In the genomic region with DNA sequence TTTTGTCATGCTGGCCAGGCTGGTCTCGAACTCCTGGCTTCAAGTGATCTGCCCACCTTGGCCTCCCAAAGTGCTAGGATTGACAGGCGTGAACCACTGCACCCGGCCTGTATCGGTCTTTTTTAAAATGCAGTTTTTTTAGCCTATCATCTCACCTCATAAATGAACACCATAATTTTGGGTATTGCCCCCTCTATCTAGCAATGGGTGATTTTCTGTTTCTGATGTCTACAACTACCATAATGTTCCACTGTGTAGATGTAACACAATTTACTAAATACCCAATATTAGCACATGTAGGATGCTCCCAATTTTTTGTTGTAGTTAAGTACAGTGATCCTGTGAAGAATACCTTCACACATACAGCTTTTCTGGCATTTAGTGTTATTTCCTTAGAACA, we compare ENCODE assay signal across 10 cellular contexts. TPM values are rescaled to one million over a fixed set of nuclear protein-coding genes. Genes with fewer than 3 reads are reported as not detected.
A peak's percentile ranks its signal among the peaks of the same experiment; 100 is the strongest.
DNase-seq lines count a peak whose midpoint lies in the region; ATAC-seq and TF ChIP-seq lines count a peak whose summit lies in the region.
"Had no signal": no experiment of that assay in that cellular context is flagged by ENCODE, and none has a peak within 500 bp of the region (broad histone marks: within the 10 kb centered on the region; RNA-seq: fewer than 3 reads in every experiment).

No MANE protein-coding gene starts in this region.

- CTCF ChIA-PET in HEK293T (lab: Yijun Ruan, JAX): interaction anchor here (1.6 kb wide), 1 partner anchor 11 kb away, joined by 3 read pairs; no protein-coding TSS in a partner anchor

- DNase-seq in activated naive CD8-positive, alpha-beta T cell treated with anti-CD3 and anti-CD28 coated beads, Interleukin-2, amount 10 ng/mL, durations not matched to agents 7 days and 5 days: no peak
- DNase-seq in memory B cell (ENCODE audit: low spot score in 2 of 2) (no peak), HEK293T (ENCODE audit: extremely low spot score) (no peak), brain microvascular endothelial cell (no peak)
- DNase-seq: dorsolateral prefrontal cortex, EL had no signal

- no peaks in the 10 kb centered on the region for H3K27me3 Mint-ChIP-seq in activated naive CD8-positive, alpha-beta T cell treated with anti-CD3 and anti-CD28 coated beads, Interleukin-2, amount 10 ng/mL, durations not matched to agents 7 days and 5 days
- no peaks in the 10 kb centered on the region for H3K27me3 Mint-ChIP-seq in memory B cell

- H3K27ac ChIP-seq in BLaER1: no peak overlapping the region
- H3K27ac ChIP-seq in HUES6 (ENCODE audit: low read depth, low read length): no peak overlapping the region
- H3K27ac ChIP-seq in brain microvascular endothelial cell: no peak overlapping the region

- no peak overlapping the region for H3K27ac Mint-ChIP-seq in activated naive CD8-positive, alpha-beta T cell treated with anti-CD3 and anti-CD28 coated beads, Interleukin-2, amount 10 ng/mL, durations not matched to agents 7 days and 5 days
- peak overlapping the region; percentile 91 for H3K27ac Mint-ChIP-seq in memory B cell

- peak overlapping the region; percentile 89 for H3K4me2 ChIP-seq in BLaER1

- H3K4me1 ChIP-seq in BLaER1 (peaks cover 41% of the 10 kb centered on the region), HUES6 (ENCODE audit: control insufficient read depth, insufficient read depth, low read length) (peaks cover 22% of the 10 kb centered on the region)

- H3K4me3 ChIP-seq in BLaER1: peak overlapping the region; percentile 94; the same call in 1 of the 2 replicates
- H3K4me3 ChIP-seq in HUES6 (ENCODE audit: low read depth, low read length): peak overlapping the region; percentile 83
- H3K4me3 ChIP-seq in brain microvascular endothelial cell (ENCODE audit: low read depth, low read length): no peak overlapping the region

- POLR2A ChIA-PET in activated naive CD8-positive, alpha-beta T cell treated with anti-CD3 and anti-CD28 coated beads, Interleukin-2, amount 10 ng/mL, durations not matched to agents 7 days and 5 days (lab: Charles Lee): no interaction called here
- POLR2A ChIA-PET in HEK293T (lab: Yijun Ruan, JAX): no interaction called here

- H3K9ac ChIP-seq in BLaER1 (peak overlapping the region; percentile 96), HUES6 (ENCODE audit: low read length) (no peak overlapping the region)

- peaks cover 25% of the 10 kb centered on the region for H4K20me1 ChIP-seq in BLaER1

- H3K27me3 ChIP-seq in BLaER1 (no peaks in the 10 kb centered on the region), HUES6 (ENCODE audit: control insufficient read depth, insufficient read depth, low read length) (no peaks in the 10 kb centered on the region), brain microvascular endothelial cell (replicated peaks) (no peaks in the 10 kb centered on the region)
- H3K27me3 ChIP-seq: dorsolateral prefrontal cortex had no signal

- peaks cover 8% of the 10 kb centered on the region for H3K36me3 Mint-ChIP-seq in activated naive CD8-positive, alpha-beta T cell treated with anti-CD3 and anti-CD28 coated beads, Interleukin-2, amount 10 ng/mL, durations not matched to agents 7 days and 5 days
- peaks cover 6% of the 10 kb centered on the region for H3K36me3 Mint-ChIP-seq in memory B cell

- in situ Hi-C loops in brain microvascular endothelial cell (cut with HindIII; ENCODE audit: low pct_ligation_motif_present, low sequenced_read_pairs): no loop called here

- H3K4me3 Mint-ChIP-seq in activated naive CD8-positive, alpha-beta T cell treated with anti-CD3 and anti-CD28 coated beads, Interleukin-2, amount 10 ng/mL, durations not matched to agents 7 days and 5 days: peak overlapping the region; percentile 86
- H3K4me3 Mint-ChIP-seq in memory B cell: peak overlapping the region; percentile 89

- H3K36me3 ChIP-seq in BLaER1: no peaks in the 10 kb centered on the region
- no peaks in the 10 kb centered on the region for H3K36me3 ChIP-seq in HUES6 (ENCODE audit: control insufficient read depth, insufficient read depth, low read length)
- no peaks in the 10 kb centered on the region for H3K36me3 ChIP-seq in brain microvascular endothelial cell (replicated peaks)

- H3K9me3 Mint-ChIP-seq in activated naive CD8-positive, alpha-beta T cell treated with anti-CD3 and anti-CD28 coated beads, Interleukin-2, amount 10 ng/mL, durations not matched to agents 7 days and 5 days: no peaks in the 10 kb centered on the region
- no peaks in the 10 kb centered on the region for H3K9me3 Mint-ChIP-seq in memory B cell

- peaks cover 25% of the 10 kb centered on the region for H3K4me1 Mint-ChIP-seq in activated naive CD8-positive, alpha-beta T cell treated with anti-CD3 and anti-CD28 coated beads, Interleukin-2, amount 10 ng/mL, durations not matched to agents 7 days and 5 days
- peaks cover 29% of the 10 kb centered on the region for H3K4me1 Mint-ChIP-seq in memory B cell

- ATAC-seq in activated naive CD8-positive, alpha-beta T cell treated with anti-CD3 and anti-CD28 coated beads, Interleukin-2, amount 10 ng/mL, durations not matched to agents 7 days and 5 days (ENCODE audit: low read depth): no peak
- ATAC-seq in memory B cell (ENCODE audit: low read depth): no peak
- no peak for ATAC-seq in esophagus mucosa
- ATAC-seq in HG03175 (IDR thresholded peaks at IDR 0.05; ENCODE audit: unreplicated experiment): no peak

- H3K9me3 ChIP-seq in BLaER1 (no peaks in the 10 kb centered on the region), HUES6 (ENCODE audit: control insufficient read depth, insufficient read depth, low read depth, low read length) (no peaks in the 10 kb centered on the region)

- no peak for TF ChIP-seq CTCF in brain microvascular endothelial cell (IDR thresholded peaks at IDR 0.05; ENCODE audit: low read depth, low read length, missing control alignments)

TF ChIP-seq in HEK293T, 16 proteins besides CTCF, POLR2A, EP300 and RAD21:
- TF ChIP-seq HDGF (IDR thresholded peaks at IDR 0.05; ENCODE audit: borderline replicate concordance) (no peak), FOXK2 (IDR thresholded peaks at IDR 0.05) (no peak), FOXA1 (IDR thresholded peaks at IDR 0.05) (no peak), ARNT (IDR thresholded peaks at IDR 0.05) (no peak), ZNF384 (IDR thresholded peaks at IDR 0.05) (no peak)

RNA-seq across cellular contexts. Expression of gene CAMTA1, which starts 2.0 kb away (rescaled TPM):
- total RNA-seq in activated naive CD8-positive, alpha-beta T cell treated with anti-CD3 and anti-CD28 coated beads, Interleukin-2, amount 10 ng/mL, durations not matched to agents 7 days and 5 days: 10 to 100 TPM; 45.5 to 45.6 TPM
- total RNA-seq in esophagus mucosa: 34.4 TPM
